ENCODE assay signal across 8 cellular contexts in genomic region chr7:98879989-98880337, GRCh38.
A peak's percentile ranks its signal among the peaks of the same experiment; 100 is the strongest.
DNase-seq lines count a peak whose midpoint lies in the region; ATAC-seq and TF ChIP-seq lines count a peak whose summit lies in the region.

No MANE protein-coding gene starts in this region.

- H3K9me3 ChIP-seq in BLaER1 treated with 17β-estradiol and CSF1 and Interleukin-3, amounts not matched to agents 10 nM and 100 nM (replicated peaks in 1 of 11), result no peaks in the 10 kb centered on the region
- H3K9me3 ChIP-seq in Loucy (ENCODE audit: insufficient read depth, low read depth, low read length), result no peaks in the 10 kb centered on the region

- no peaks in the 10 kb centered on the region for H3F3A ChIP-seq in Loucy (ENCODE audit: low read depth)

- peaks cover 3% of the 10 kb centered on the region for H3K27me3 Mint-ChIP-seq in nephron (ENCODE audit: low read depth)

- H3K9ac ChIP-seq in BLaER1 treated with 17β-estradiol and CSF1 and Interleukin-3, amounts not matched to agents 10 nM and 100 nM, result peak overlapping the region; percentile 98 to 100 (median 100)
- H3K9ac ChIP-seq in Loucy (ENCODE audit: low read depth, low read length, poor library complexity, severe bottlenecking), result peak overlapping the region; percentile 99

- H2AFZ ChIP-seq in Loucy (ENCODE audit: low read length), result no peak overlapping the region

- peaks cover 34% of the 10 kb centered on the region for H3K36me3 Mint-ChIP-seq in nephron (ENCODE audit: low read depth)

- no peaks in the 10 kb centered on the region for H3K27me3 ChIP-seq in BLaER1 treated with 17β-estradiol and CSF1 and Interleukin-3, amounts not matched to agents 10 nM and 100 nM
- H3K27me3 ChIP-seq in Loucy (ENCODE audit: insufficient read depth, low read length, poor library complexity, severe bottlenecking), result no peaks in the 10 kb centered on the region

- DNase-seq in coronary artery (ENCODE audit: low spot score), result peak; percentile 33
- no peak for DNase-seq in iPS-NIHi11 (ENCODE audit: low spot score)
- no peak for DNase-seq in ecto neural progenitor cell (ENCODE audit: low spot score)

- peaks cover 42 to 49% (median 47%) of the 10 kb centered on the region in 11 experiments for H3K36me3 ChIP-seq in BLaER1 treated with 17β-estradiol and CSF1 and Interleukin-3, amounts not matched to agents 10 nM and 100 nM
- peaks cover 33% of the 10 kb centered on the region; the same call in 1 of the 2 replicates for H3K36me3 ChIP-seq in Loucy (ENCODE audit: insufficient read depth, low read length)

- peaks cover 60% of the 10 kb centered on the region for H3K79me2 ChIP-seq in Loucy (ENCODE audit: insufficient read depth, low read length)

- peaks cover 15 to 35% (median 24%) of the 10 kb centered on the region in 10 experiments for H3K4me1 ChIP-seq in BLaER1 treated with 17β-estradiol and CSF1 and Interleukin-3, amounts not matched to agents 10 nM and 100 nM
- peaks cover 11% of the 10 kb centered on the region for H3K4me1 ChIP-seq in Loucy (ENCODE audit: insufficient read depth, low read length, poor library complexity, severe bottlenecking)

- H3K9me3 Mint-ChIP-seq in nephron, result no peaks in the 10 kb centered on the region

- peak overlapping the region; percentile 90 to 100 (median 98) for H3K4me2 ChIP-seq in BLaER1 treated with 17β-estradiol and CSF1 and Interleukin-3, amounts not matched to agents 10 nM and 100 nM
- peak overlapping the region; percentile 84 for H3K4me2 ChIP-seq in Loucy (ENCODE audit: low read depth, low read length, poor library complexity, severe bottlenecking)

- H3K4me3 Mint-ChIP-seq in nephron, result peak overlapping the region; percentile 94 to 95 (median 95)

- peak overlapping the region in 9 of 11 experiments; percentile 96 to 100 (median 99); a peak in 10 of 22 replicates for H3K27ac ChIP-seq in BLaER1 treated with 17β-estradiol and CSF1 and Interleukin-3, amounts not matched to agents 10 nM and 100 nM
- peak overlapping the region in 1 of 2 donors; percentile 92 for H3K27ac ChIP-seq in coronary artery

- H3K4me1 Mint-ChIP-seq in nephron, result peaks cover 4% of the 10 kb centered on the region

- ATAC-seq in HG03439 (IDR thresholded peaks at IDR 0.05; ENCODE audit: unreplicated experiment) (no peak), HG02678 (IDR thresholded peaks at IDR 0.05; ENCODE audit: unreplicated experiment) (no peak)

- H4K20me1 ChIP-seq in BLaER1 treated with 17β-estradiol and CSF1 and Interleukin-3, amounts not matched to agents 10 nM and 100 nM, result peaks cover 32 to 61% (median 55%) of the 10 kb centered on the region in 11 experiments; a peak in 21 of 22 replicates
- H4K20me1 ChIP-seq in Loucy (ENCODE audit: insufficient read depth, low read length, poor library complexity, severe bottlenecking), result peaks cover 39% of the 10 kb centered on the region

- H3K4me3 ChIP-seq in BLaER1 treated with 17β-estradiol and CSF1 and Interleukin-3, amounts not matched to agents 10 nM and 100 nM, result peak overlapping the region; percentile 95 to 100 (median 98)
- H3K4me3 ChIP-seq in Loucy (ENCODE audit: low read length, poor library complexity, severe bottlenecking) (peak overlapping the region; percentile 91), coronary artery (peak overlapping the region; percentile 94)

- no peaks in the 10 kb centered on the region for H3K9me2 ChIP-seq in Loucy (replicated peaks; ENCODE audit: low read depth, low read length)

- no peak for TF ChIP-seq CTCF in Loucy (conservative IDR thresholded peaks at IDR 0.05; ENCODE audit: low read length)
- no peak for TF ChIP-seq CTCF in coronary artery (IDR thresholded peaks at IDR 0.05)
- no peak for TF ChIP-seq CTCF in nephron (IDR thresholded peaks at IDR 0.05; ENCODE audit: unreplicated experiment in 3 of 3)

- peak overlapping the region; percentile 80 to 95 (median 93) for H3K27ac Mint-ChIP-seq in nephron
